14 cellular contexts compared by ENCODE assay signal in the genomic region with DNA sequence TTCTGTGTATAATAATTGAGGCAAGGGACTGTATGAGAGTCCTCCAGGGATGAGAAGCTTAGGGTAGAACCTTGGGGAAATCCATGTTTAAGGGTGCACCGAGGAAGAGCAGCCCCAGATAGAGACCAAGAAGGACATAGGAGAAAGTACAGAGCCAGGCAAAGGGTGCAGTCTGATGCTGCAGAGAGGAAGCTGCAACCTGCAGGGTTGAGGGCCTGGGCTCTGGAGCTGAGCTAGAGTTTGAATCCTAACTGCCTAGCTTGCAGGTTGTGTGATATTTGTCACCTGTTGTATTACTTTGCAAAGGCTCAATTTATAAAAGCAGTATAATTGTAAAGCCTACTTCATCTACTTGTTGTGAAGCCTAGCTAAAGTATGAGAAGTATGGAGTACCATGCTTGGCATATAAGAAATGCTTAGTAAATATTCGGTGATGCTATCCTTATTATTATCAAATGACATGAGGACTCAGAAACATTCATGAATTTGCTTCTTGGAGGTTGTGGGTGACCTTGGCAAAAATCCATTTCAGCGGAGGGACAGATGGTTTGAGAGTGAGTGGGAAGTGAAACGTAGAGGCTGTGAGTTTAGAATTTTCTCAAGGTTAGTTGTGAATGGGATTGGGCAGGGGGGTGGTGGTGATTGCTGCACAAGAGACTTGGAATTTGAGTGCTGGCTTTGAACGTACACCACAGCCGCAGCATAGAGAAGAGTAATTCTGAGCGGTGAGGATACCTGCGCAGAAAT. TPM values are rescaled to one million over a fixed set of nuclear protein-coding genes. Genes with fewer than 3 reads are reported as not detected.
A peak's percentile ranks its signal among the peaks of the same experiment; 100 is the strongest.
DNase-seq lines count a peak whose midpoint lies in the region; ATAC-seq and TF ChIP-seq lines count a peak whose summit lies in the region.
"Had no signal": no experiment of that assay in that cellular context is flagged by ENCODE, and none has a peak within 500 bp of the region (broad histone marks: within the 10 kb centered on the region; RNA-seq: fewer than 3 reads in every experiment).

No MANE protein-coding gene starts in this region.

- H2AK5ac ChIP-seq in H9 (ENCODE audit: insufficient read length, low read length): no peak overlapping the region

- H3K4me3 Mint-ChIP-seq in CD4-positive, alpha-beta T cell: peak overlapping the region; percentile 32
- no peak overlapping the region for H3K4me3 Mint-ChIP-seq in brain
- no peak overlapping the region for H3K4me3 Mint-ChIP-seq in H9
- H3K4me3 Mint-ChIP-seq: WTC11 had no signal

- TF ChIP-seq EP300 in suprapubic skin (IDR thresholded peaks at IDR 0.05): no peak

- H3K27me3 ChIP-seq in CD4-positive, alpha-beta T cell (ENCODE audit: control insufficient read depth, insufficient read depth, low read length): no peaks in the 10 kb centered on the region
- H3K27me3 ChIP-seq in suprapubic skin (no peaks in the 10 kb centered on the region), ascending aorta (no peaks in the 10 kb centered on the region), H9 (ENCODE audit: insufficient read depth, low read length) (no peaks in the 10 kb centered on the region)
- H3K27me3 ChIP-seq: dorsolateral prefrontal cortex had no signal

- peaks cover 6% of the 10 kb centered on the region for H3K9me3 ChIP-seq in CD4-positive, alpha-beta T cell (ENCODE audit: control insufficient read depth, low read length)
- H3K9me3 ChIP-seq in suprapubic skin (peaks cover 6% of the 10 kb centered on the region), ascending aorta (peaks cover 0 to 5% of the 10 kb centered on the region in 2 donors), H9 (ENCODE audit: control insufficient read depth, low read depth, low read length) (no peaks in the 10 kb centered on the region)

- H3K4ac ChIP-seq in H9 (ENCODE audit: low read depth, low read length): no peak overlapping the region

- H4K8ac ChIP-seq in H9 (replicated peaks; ENCODE audit: insufficient read length, low read depth, low read length): no peak overlapping the region

- peaks cover 28% of the 10 kb centered on the region for H3K36me3 Mint-ChIP-seq in CD4-positive, alpha-beta T cell (ENCODE audit: low read depth)
- H3K36me3 Mint-ChIP-seq in brain: peaks cover 44% of the 10 kb centered on the region
- peaks cover 0 to 13% (median 8%) of the 10 kb centered on the region in 3 experiments; a peak in 4 of 7 replicates for H3K36me3 Mint-ChIP-seq in H9 (ENCODE audit: insufficient read depth in 1 of 3, low read depth in 3 of 3)

- H3K4me1 Mint-ChIP-seq in CD4-positive, alpha-beta T cell (ENCODE audit: low read depth): peaks cover 84% of the 10 kb centered on the region
- peaks cover 9% of the 10 kb centered on the region for H3K4me1 Mint-ChIP-seq in brain
- H3K4me1 Mint-ChIP-seq in H9: peaks cover 19 to 24% of the 10 kb centered on the region in 2 experiments

- no peak overlapping the region for H3K56ac ChIP-seq in H9 (ENCODE audit: insufficient read length, low read depth, low read length)

- H2BK15ac ChIP-seq in H9 (ENCODE audit: low read depth, low read length): no peak overlapping the region

- no peaks in the 10 kb centered on the region for H3K79me2 ChIP-seq in H9 (ENCODE audit: insufficient read depth, low read length)

- H2BK5ac ChIP-seq in H9 (ENCODE audit: insufficient read length, low read length): no peak overlapping the region

- H3K27ac ChIP-seq in CD4-positive, alpha-beta T cell (ENCODE audit: low read depth, low read length): no peak overlapping the region
- no peak overlapping the region for H3K27ac ChIP-seq in suprapubic skin
- H3K27ac ChIP-seq in ascending aorta: no peak overlapping the region
- H3K27ac ChIP-seq in H9 (ENCODE audit: insufficient read length, low read depth, low read length): no peak overlapping the region
- H3K27ac ChIP-seq: C4-2B had no signal

- H2AFZ ChIP-seq in H9 (ENCODE audit: low read length): no peak overlapping the region

- H3K18ac ChIP-seq in H9 (ENCODE audit: insufficient read length, low read depth, low read length): no peak overlapping the region

- no peak overlapping the region for H2BK20ac ChIP-seq in H9 (ENCODE audit: low read depth, low read length, poor library complexity, severe bottlenecking)

- H3K9ac ChIP-seq in H9 (ENCODE audit: extremely low read depth, insufficient read length, low read length): no peak overlapping the region

- H3K36me3 ChIP-seq in suprapubic skin (no peaks in the 10 kb centered on the region), ascending aorta (no peaks in the 10 kb centered on the region)

- peaks cover 4% of the 10 kb centered on the region for H3K9me3 Mint-ChIP-seq in CD4-positive, alpha-beta T cell
- peaks cover 8 to 20% (median 14%) of the 10 kb centered on the region in 5 experiments for H3K9me3 Mint-ChIP-seq in brain
- H3K9me3 Mint-ChIP-seq in H9: peaks cover 8 to 10% of the 10 kb centered on the region in 2 experiments; a peak in 4 of 5 replicates

- H3K4me3 ChIP-seq in suprapubic skin: no peak overlapping the region
- H3K4me3 ChIP-seq in ascending aorta: no peak overlapping the region
- H3K4me3 ChIP-seq: dorsolateral prefrontal cortex, lung had no signal

- 63% methylated on average over 4 of the region's 8 CpGs for WGBS in suprapubic skin
- WGBS in H9 (ENCODE audit: extremely low coverage, insufficient read length, low lambda C conversion rate): no CpG with 5 or more reads among the region's 8 CpGs

- POLR2A ChIA-PET in CD4-positive, alpha-beta T cell (lab: Charles Lee): interaction anchor here (0.6 to 1.3 kb wide), 6 partner anchors 10 to 203 kb away, joined by 3 to 6 read pairs (median 3); no protein-coding TSS in a partner anchor

- TF ChIP-seq CTCF in CD4-positive, alpha-beta T cell (IDR thresholded peaks at IDR 0.05): no peak
- TF ChIP-seq CTCF in brain (conservative IDR thresholded peaks at IDR 0.05): no peak
- no peak for TF ChIP-seq CTCF in suprapubic skin (IDR thresholded peaks at IDR 0.05)
- no peak for TF ChIP-seq CTCF in ascending aorta (IDR thresholded peaks at IDR 0.05)
- no peak for TF ChIP-seq CTCF in H9 (conservative IDR thresholded peaks at IDR 0.05)

- no peak for ATAC-seq in CD4-positive, alpha-beta T cell (ENCODE audit: poor library complexity)
- ATAC-seq in GM19452 (IDR thresholded peaks at IDR 0.05; ENCODE audit: unreplicated experiment) (peak; percentile 43), HG03066 (IDR thresholded peaks at IDR 0.05; ENCODE audit: low read depth, unreplicated experiment) (peak; percentile 50)
- ATAC-seq: WTC11 had no signal

- no peak overlapping the region for H4K5ac ChIP-seq in H9 (ENCODE audit: insufficient read length, low read depth, low read length)

- H3K27me3 Mint-ChIP-seq in CD4-positive, alpha-beta T cell: no peaks in the 10 kb centered on the region
- H3K27me3 Mint-ChIP-seq in brain: no peaks in the 10 kb centered on the region
- H3K27me3 Mint-ChIP-seq in H9 (ENCODE audit: low read depth): no peaks in the 10 kb centered on the region

- no peak overlapping the region for H4K91ac ChIP-seq in H9 (ENCODE audit: insufficient read length, low read depth, low read length)

- H3K4me1 ChIP-seq in suprapubic skin (peaks cover 9% of the 10 kb centered on the region), ascending aorta (no peaks in the 10 kb centered on the region), H9 (ENCODE audit: insufficient read depth, low read length) (no peaks in the 10 kb centered on the region)

- no peak overlapping the region for H3T11ph ChIP-seq in H9 (ENCODE audit: low read length)

- no peak overlapping the region for H3K4me2 ChIP-seq in H9 (ENCODE audit: insufficient read depth, insufficient read length, low read length)

- H3K23me2 ChIP-seq in H9 (ENCODE audit: insufficient read length, low read depth, low read length, poor library complexity, severe bottlenecking): no peaks in the 10 kb centered on the region

- H3K23ac ChIP-seq in H9 (ENCODE audit: insufficient read length, low read depth, low read length): no peak overlapping the region

- H2BK12ac ChIP-seq in H9 (ENCODE audit: insufficient read length, low read depth, low read length): no peak overlapping the region

- intact Hi-C loops in CD4-positive, alpha-beta T cell (cut with DNase I, micrococcal nuclease): loop anchor here in 1 of 2 experiments (5.0 kb wide), 1 partner anchor 34 kb away; no protein-coding TSS in a partner anchor
- intact Hi-C loops in ascending aorta (cut with DNase I): no loop called here

- DNase-seq in CD4-positive, alpha-beta T cell: no peak
- DNase-seq in suprapubic skin (ENCODE audit: low spot score in 2 of 2) (no peak), ascending aorta (ENCODE audit: low spot score in 2 of 2) (no peak), H9 (no peak)
- no peak for DNase-seq in activated CD8-positive, alpha-beta memory T cell treated with anti-CD3 and anti-CD28 coated beads, Interleukin-2, amount 50 U/mL, for 4 hours
- DNase-seq: head of caudate nucleus, NCI-H1930 had no signal

- no peak overlapping the region for H3K14ac ChIP-seq in H9 (ENCODE audit: insufficient read depth, low read length)

- H2BK120ac ChIP-seq in H9 (ENCODE audit: low read depth, low read length, poor library complexity, severe bottlenecking): no peak overlapping the region

- H4K20me1 ChIP-seq in H9 (ENCODE audit: control insufficient read depth, insufficient read depth, insufficient read length): no peaks in the 10 kb centered on the region

- CTCF ChIA-PET in CD4-positive, alpha-beta T cell (lab: Charles Lee): interaction anchor here (1.1 kb wide), 1 partner anchor 96 kb away, joined by 4 read pairs; no protein-coding TSS in a partner anchor

- H3K27ac Mint-ChIP-seq in CD4-positive, alpha-beta T cell: peak overlapping the region; percentile 11
- H3K27ac Mint-ChIP-seq in brain (peak overlapping the region in 3 of 5 experiments; percentile 4 to 46 (median 7)), H9 (peak overlapping the region in 1 of 3 experiments; percentile 18; a peak in 2 of 7 replicates)
- H3K27ac Mint-ChIP-seq: WTC11 had no signal

- TF ChIP-seq POLR2A in suprapubic skin (IDR thresholded peaks at IDR 0.05): no peak

- no peaks in the 10 kb centered on the region for H3K79me1 ChIP-seq in H9 (ENCODE audit: insufficient read depth, low read depth, low read length, poor library complexity, severe bottlenecking)

RNA-seq across cellular contexts. Expression of gene PLCL2, which starts 43.8 kb away (rescaled TPM):
- 10 to 100 TPM; 35.1 to 36.3 TPM for total RNA-seq in CD4-positive, alpha-beta T cell
- 6.3 TPM for polyA plus RNA-seq in brain (ENCODE audit: insufficient read depth, low read depth, low replicate concordance)
- total RNA-seq in suprapubic skin: 1 to 10 TPM; 1.5 to 4.2 (median 1.9) TPM
- total RNA-seq in ascending aorta: 2.9 TPM
- 30.5 and 32.1 TPM in 2 replicates for total RNA-seq in H9 (2021)
